In the genomic region with DNA sequence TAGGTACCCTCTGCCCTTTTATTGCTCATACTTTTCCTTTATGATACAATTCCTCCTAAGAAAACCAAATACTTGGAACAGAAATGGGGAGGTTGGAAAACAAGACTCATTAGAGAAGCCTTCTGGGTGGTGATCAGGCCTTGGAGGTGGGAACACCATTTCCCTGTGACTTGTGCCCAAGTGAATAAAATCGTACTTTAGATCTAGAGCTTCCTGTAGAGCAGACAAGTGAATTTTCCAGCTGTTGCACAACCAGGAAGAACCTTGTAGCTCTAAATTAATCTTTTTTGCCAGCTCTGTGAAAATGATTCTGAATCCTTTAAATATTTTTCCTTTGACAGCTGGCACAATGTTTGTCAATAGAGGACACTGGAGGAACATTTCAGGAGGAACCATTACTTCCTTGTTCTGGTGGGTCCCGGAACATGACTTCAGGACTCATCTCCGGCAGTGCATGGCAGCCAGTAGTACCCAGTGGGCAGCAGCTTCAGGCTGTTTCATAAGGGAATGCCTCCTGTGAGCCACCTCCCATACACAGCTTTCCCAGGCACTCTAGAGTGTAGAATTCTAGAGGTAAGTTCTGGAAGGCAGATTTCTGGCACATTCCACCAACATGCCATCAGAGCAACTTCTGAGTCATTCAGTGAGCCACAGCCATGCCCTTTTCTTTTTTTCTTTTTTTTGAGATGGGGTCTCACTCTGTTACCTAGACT, we compare ENCODE assay signal across 12 cellular contexts. TPM values are rescaled to one million over a fixed set of nuclear protein-coding genes. Genes with fewer than 3 reads are reported as not detected.
DNase-seq lines count a peak whose midpoint lies in the region; ATAC-seq, FAIRE-seq and TF ChIP-seq lines count a peak whose summit lies in the region.
"Had no signal": no experiment of that assay in that cellular context is flagged by ENCODE, and none has a peak within 500 bp of the region (broad histone marks: within the 10 kb centered on the region; RNA-seq: fewer than 3 reads in every experiment).

No MANE protein-coding gene starts in this region.

- H2AFZ ChIP-seq in HepG2 (ENCODE audit: low read length) = no peak overlapping the region

- H3K27me3 ChIP-seq in HepG2 (ENCODE audit: control insufficient read depth in 1 of 2, insufficient read depth in 2 of 2, low read length in 2 of 2) (no peaks in the 10 kb centered on the region), transverse colon (no peaks in the 10 kb centered on the region)

- no peaks in the 10 kb centered on the region for H4K20me1 ChIP-seq in HepG2 (ENCODE audit: insufficient read depth, low read length)

- H3K4me3 ChIP-seq in choroid plexus epithelial cell (ENCODE audit: low read depth, low read length) (no peak overlapping the region), HepG2 (replicated peaks in 1 of 3; ENCODE audit: insufficient read depth in 1 of 3, low read depth in 2 of 3, low read length in 3 of 3) (no peak overlapping the region), transverse colon (no peak overlapping the region)
- H3K4me3 ChIP-seq: A549 had no signal

- in situ Hi-C loops in HepG2 (cut with HindIII; ENCODE audit: extremely low pct_ligation_motif_present, low pct_unique_long_range_greater_than_20kb) (no loop called here), transverse colon (cut with MboI; ENCODE audit: low pct_ligation_motif_present in 1 of 4, low pct_unique_long_range_greater_than_20kb in 1 of 4, low sequenced_read_pairs in 3 of 4) (loop anchor here in 2 of 4 donors (25.0 kb wide), 2 partner anchors 309 to 334 kb away; a partner anchor contains a TSS)

- no peak for TF ChIP-seq CTCF in choroid plexus epithelial cell (conservative IDR thresholded peaks at IDR 0.05; ENCODE audit: low read depth, low read length)
- TF ChIP-seq CTCF in HepG2 (CRISPR knock-in tag; IDR thresholded peaks at IDR 0.05) = no peak
- TF ChIP-seq CTCF in transverse colon (IDR thresholded peaks at IDR 0.05) = no peak

- DNase-seq in NCI-H2029 (lab: John Stamatoyannopoulos, UW) = peak; percentile 18
- DNase-seq in NCI-H2029 treated with DMSO at 0.1 percent for 48 hours (lab: John Stamatoyannopoulos, UW) = no peak
- DNase-seq in choroid plexus epithelial cell (ENCODE audit: low read depth) = peak; percentile 54
- DNase-seq in HepG2 (ENCODE audit: low spot score) = no peak
- no peak for DNase-seq in transverse colon
- DNase-seq in NCI-H524 (lab: John Stamatoyannopoulos, UW) = no peak
- DNase-seq in activated CD4-positive, alpha-beta memory T cell treated with anti-CD3 and anti-CD28 coated beads, Interleukin-2, amount 10 ng/mL, durations not matched to agents 7 days and 5 days = no peak
- DNase-seq: activated CD4-positive, alpha-beta T cell treated with anti-CD3 and anti-CD28 coated beads, Interleukin-2, amount 50 U/mL, for 1 hour; NCI-H2081 had no signal

- no peaks in the 10 kb centered on the region for H3K36me3 Mint-ChIP-seq in activated CD4-positive, alpha-beta memory T cell treated with anti-CD3 and anti-CD28 coated beads, Interleukin-2, amount 10 ng/mL, durations not matched to agents 7 days and 5 days (ENCODE audit: low read depth)
- H3K36me3 Mint-ChIP-seq: activated naive CD8-positive, alpha-beta T cell had no signal

- no peak for TF ChIP-seq RAD21 in HepG2 (CRISPR knock-in tag; IDR thresholded peaks at IDR 0.05)

- no peak for FAIRE-seq in HepG2 (lab: Jason Lieb, UNC)
- FAIRE-seq: A549 had no signal

- no peak for TF ChIP-seq EP300 in HepG2 (IDR thresholded peaks at IDR 0.05; ENCODE audit: low read depth in 2 of 2, low read length in 2 of 2)
- no peak for TF ChIP-seq EP300 in HepG2 (CRISPR knock-in tag; IDR thresholded peaks at IDR 0.05; ENCODE audit: borderline replicate concordance)
- no peak for TF ChIP-seq EP300 in transverse colon (IDR thresholded peaks at IDR 0.05; ENCODE audit: low read depth)

- WGBS in HepG2 (ENCODE audit: low lambda C conversion rate) = 63% methylated on average over 3 of the region's 3 CpGs
- WGBS in transverse colon (ENCODE audit: low coverage in 1 of 2), 2 donors = 14 to 55% methylated on average over 1 to 3 of the region's 3 CpGs

- TF ChIP-seq POLR2A in HepG2 (IDR thresholded peaks at IDR 0.05; ENCODE audit: insufficient read depth in 1 of 2, low read depth in 2 of 2, low read length in 2 of 2) (no peak), transverse colon (IDR thresholded peaks at IDR 0.05) (no peak)

- peaks cover 32% of the 10 kb centered on the region for H3K4me1 ChIP-seq in HepG2 (ENCODE audit: insufficient read depth, low read length)
- peaks cover 0 to 12% (median 4%) of the 10 kb centered on the region in 4 donors for H3K4me1 ChIP-seq in transverse colon

- H3K9me3 ChIP-seq in HepG2 (ENCODE audit: low read length) (no peaks in the 10 kb centered on the region), transverse colon (no peaks in the 10 kb centered on the region)
- H3K9me3 ChIP-seq: A549 had no signal

- CTCF ChIA-PET in HepG2 (lab: Yijun Ruan, JAX; ENCODE audit: low intra/inter-chr PET ratio, low total read pairs) = no interaction called here
- CTCF ChIA-PET in activated CD4-positive, alpha-beta memory T cell treated with anti-CD3 and anti-CD28 coated beads, Interleukin-2, amount 10 ng/mL, durations not matched to agents 7 days and 5 days (lab: Charles Lee) = no interaction called here

- H3K4me1 Mint-ChIP-seq in activated CD4-positive, alpha-beta memory T cell treated with anti-CD3 and anti-CD28 coated beads, Interleukin-2, amount 10 ng/mL, durations not matched to agents 7 days and 5 days = peaks cover 7% of the 10 kb centered on the region

- H3K79me2 ChIP-seq in HepG2 (ENCODE audit: insufficient read depth, low read length) = no peaks in the 10 kb centered on the region

- H3K36me3 ChIP-seq in HepG2 (replicated peaks in 1 of 2; ENCODE audit: control insufficient read depth in 1 of 2, insufficient read depth in 2 of 2, low read length in 2 of 2) (no peaks in the 10 kb centered on the region), transverse colon (no peaks in the 10 kb centered on the region)

- H3K4me2 ChIP-seq in HepG2 (ENCODE audit: low read depth, low read length) = no peak overlapping the region
- H3K4me2 ChIP-seq: A549 had no signal

- H3K27ac ChIP-seq in HepG2 (ENCODE audit: extremely low read length, insufficient read depth, low read length) (no peak overlapping the region), transverse colon (peak overlapping the region; percentile 42 to 59 (median 53))

- no TSS peak for BruUV-seq in HepG2 (replicated peaks; lab: Mats Ljungman, UMichigan)

- POLR2A ChIA-PET in HepG2 (lab: Yijun Ruan, JAX) = interaction anchor here (0.7 to 1.2 kb wide), 4 partner anchors 19 to 75 kb away, joined by 3 to 5 read pairs (median 3); a partner anchor contains a TSS
- POLR2A ChIA-PET in activated CD4-positive, alpha-beta memory T cell treated with anti-CD3 and anti-CD28 coated beads, Interleukin-2, amount 10 ng/mL, durations not matched to agents 7 days and 5 days (lab: Charles Lee) = interaction anchor here (0.9 to 3.3 kb wide), 4 partner anchors 12 to 18 kb away, joined by 3 to 16 read pairs (median 5); no protein-coding TSS in a partner anchor

- H3K9ac ChIP-seq in HepG2 (ENCODE audit: insufficient read depth, low read depth, low read length) = no peak overlapping the region

- no peak overlapping the region for H3K27ac Mint-ChIP-seq in activated CD4-positive, alpha-beta memory T cell treated with anti-CD3 and anti-CD28 coated beads, Interleukin-2, amount 10 ng/mL, durations not matched to agents 7 days and 5 days
- H3K27ac Mint-ChIP-seq: activated naive CD8-positive, alpha-beta T cell had no signal

- H3K9me3 Mint-ChIP-seq in activated CD4-positive, alpha-beta memory T cell treated with anti-CD3 and anti-CD28 coated beads, Interleukin-2, amount 10 ng/mL, durations not matched to agents 7 days and 5 days = no peaks in the 10 kb centered on the region

- intact Hi-C loops in HepG2 (cut with micrococcal nuclease; ENCODE audit: unreplicated experiment) = no loop called here
- intact Hi-C loops in transverse colon (cut with DNase I; ENCODE audit: low total_unique reads) = no loop called here

- no peak overlapping the region for H3K4me3 Mint-ChIP-seq in activated CD4-positive, alpha-beta memory T cell treated with anti-CD3 and anti-CD28 coated beads, Interleukin-2, amount 10 ng/mL, durations not matched to agents 7 days and 5 days
- H3K4me3 Mint-ChIP-seq: activated naive CD8-positive, alpha-beta T cell had no signal

- H3K27me3 Mint-ChIP-seq in activated CD4-positive, alpha-beta memory T cell treated with anti-CD3 and anti-CD28 coated beads, Interleukin-2, amount 10 ng/mL, durations not matched to agents 7 days and 5 days = no peaks in the 10 kb centered on the region
- H3K27me3 Mint-ChIP-seq: activated naive CD8-positive, alpha-beta T cell had no signal

- ATAC-seq in HepG2 (no peak), GM21825 (IDR thresholded peaks at IDR 0.05; ENCODE audit: unreplicated experiment) (no peak)
- ATAC-seq: A549 had no signal

RNA-seq across cellular contexts. Expression of a gene that starts 5.6 kb away (rescaled TPM):
- 25.7 and 34.3 TPM in 2 replicates for total RNA-seq in HepG2 (2016; rRNA removed; fragmentation: Illumina TruSeq; extraction: Trizol)
- 17.2 and 21.6 TPM in 2 replicates for total RNA-seq in HepG2 (2016; cell fraction: cytosol; rRNA removed; fragmentation: Illumina TruSeq; extraction: Trizol; ENCODE audit: low read depth)
- 28.1 and 34.1 TPM in 2 replicates for total RNA-seq in HepG2 (2016; cell fraction: insoluble cytoplasmic fraction; rRNA removed; fragmentation: Illumina TruSeq; extraction: Trizol)
- total RNA-seq in HepG2 (2016; cell fraction: membrane; rRNA removed; fragmentation: Illumina TruSeq; extraction: Trizol) = 27.9 and 30.7 TPM in 2 replicates
- total RNA-seq in HepG2 (2016; cell fraction: nucleus; rRNA removed; fragmentation: Illumina TruSeq; extraction: Trizol) = 11.1 and 12.2 TPM in 2 replicates
- 21.7 and 23.9 TPM in 2 replicates for polyA plus RNA-seq in HepG2 (2011; rRNA removed)
- 23.2 and 25.5 TPM in 2 replicates for polyA plus RNA-seq in HepG2 (2011; cell fraction: cytosol; rRNA removed)
- polyA plus RNA-seq in HepG2 (2011; cell fraction: nucleus; rRNA removed) = 11.8 and 17.6 TPM in 2 replicates
- 11.7 and 15.3 TPM in 2 replicates for polyA plus RNA-seq in HepG2 (2012)
- 20.4 and 22.1 TPM in 2 replicates for polyA plus RNA-seq in HepG2 (2016; cell fraction: cytosol; fragmentation: Illumina TruSeq; extraction: Trizol; ENCODE audit: low read depth)
- 31.0 and 31.2 TPM in 2 replicates for polyA plus RNA-seq in HepG2 (2016; cell fraction: insoluble cytoplasmic fraction; fragmentation: Illumina TruSeq; extraction: Trizol; ENCODE audit: low read depth)
- polyA plus RNA-seq in HepG2 (2016; cell fraction: membrane; fragmentation: Illumina TruSeq; extraction: Trizol; ENCODE audit: low read depth) = 23.6 and 28.1 TPM in 2 replicates
- polyA plus RNA-seq in HepG2 (2016; cell fraction: nucleus; fragmentation: Illumina TruSeq; extraction: Trizol; ENCODE audit: insufficient read depth, low read depth) = 20.7 and 21.7 TPM in 2 replicates
- 7.3 and 37.6 TPM in 2 replicates for polyA minus RNA-seq in HepG2 (2011; rRNA and poly(A)+ RNA removed; ENCODE audit: low replicate concordance)
- 7.2 and 8.8 TPM in 2 replicates for polyA minus RNA-seq in HepG2 (2011; cell fraction: cytosol; rRNA and poly(A)+ RNA removed)
- 4.5 and 9.3 TPM in 2 replicates for polyA minus RNA-seq in HepG2 (2011; cell fraction: nucleus; rRNA and poly(A)+ RNA removed)
- total RNA-seq in transverse colon = 10 to 100 TPM; 10.5 to 38.4 (median 27.4) TPM
- 10 to 100 TPM; 35.0 to 35.6 TPM for total RNA-seq in activated CD4-positive, alpha-beta memory T cell treated with anti-CD3 and anti-CD28 coated beads, Interleukin-2, amount 10 ng/mL, durations not matched to agents 7 days and 5 days

RNA-seq across cellular contexts. Expression of a gene that starts 17.8 kb away (rescaled TPM):
- 366 and 491 TPM in 2 replicates for total RNA-seq in HepG2 (2016; rRNA removed; fragmentation: Illumina TruSeq; extraction: Trizol)
- 146 and 174 TPM in 2 replicates for total RNA-seq in HepG2 (2016; cell fraction: cytosol; rRNA removed; fragmentation: Illumina TruSeq; extraction: Trizol; ENCODE audit: low read depth)
- 359 and 502 TPM in 2 replicates for total RNA-seq in HepG2 (2016; cell fraction: insoluble cytoplasmic fraction; rRNA removed; fragmentation: Illumina TruSeq; extraction: Trizol)
- 204 and 223 TPM in 2 replicates for total RNA-seq in HepG2 (2016; cell fraction: membrane; rRNA removed; fragmentation: Illumina TruSeq; extraction: Trizol)
- total RNA-seq in HepG2 (2016; cell fraction: nucleus; rRNA removed; fragmentation: Illumina TruSeq; extraction: Trizol) = 153 and 156 TPM in 2 replicates
- polyA plus RNA-seq in HepG2 (2011; rRNA removed) = 206 and 292 TPM in 2 replicates
- polyA plus RNA-seq in HepG2 (2011; cell fraction: cytosol; rRNA removed) = 210 and 226 TPM in 2 replicates
- 112 and 130 TPM in 2 replicates for polyA plus RNA-seq in HepG2 (2011; cell fraction: nucleus; rRNA removed)
- polyA plus RNA-seq in HepG2 (2012) = 167 and 197 TPM in 2 replicates
- polyA plus RNA-seq in HepG2 (2016; cell fraction: cytosol; fragmentation: Illumina TruSeq; extraction: Trizol; ENCODE audit: low read depth) = 110 and 126 TPM in 2 replicates
- 421 and 450 TPM in 2 replicates for polyA plus RNA-seq in HepG2 (2016; cell fraction: insoluble cytoplasmic fraction; fragmentation: Illumina TruSeq; extraction: Trizol; ENCODE audit: low read depth)
- polyA plus RNA-seq in HepG2 (2016; cell fraction: membrane; fragmentation: Illumina TruSeq; extraction: Trizol; ENCODE audit: low read depth) = 135 and 147 TPM in 2 replicates
- polyA plus RNA-seq in HepG2 (2016; cell fraction: nucleus; fragmentation: Illumina TruSeq; extraction: Trizol; ENCODE audit: insufficient read depth, low read depth) = 209 and 219 TPM in 2 replicates
- polyA minus RNA-seq in HepG2 (2011; rRNA and poly(A)+ RNA removed; ENCODE audit: low replicate concordance) = 261 and 433 TPM in 2 replicates
- polyA minus RNA-seq in HepG2 (2011; cell fraction: cytosol; rRNA and poly(A)+ RNA removed) = 119 and 120 TPM in 2 replicates
- 73.5 and 81.7 TPM in 2 replicates for polyA minus RNA-seq in HepG2 (2011; cell fraction: nucleus; rRNA and poly(A)+ RNA removed)
- 100 to 1,000 TPM in 1 of 4 donors, 10 to 100 TPM in 3; 16.5 to 102 (median 66.5) TPM for total RNA-seq in transverse colon
- 100 to 1,000 TPM; 166 to 169 TPM for total RNA-seq in activated CD4-positive, alpha-beta memory T cell treated with anti-CD3 and anti-CD28 coated beads, Interleukin-2, amount 10 ng/mL, durations not matched to agents 7 days and 5 days

RNA-seq across cellular contexts. Expression of a gene that starts 19.1 kb away (rescaled TPM):
- total RNA-seq in HepG2 (2016; rRNA removed; fragmentation: Illumina TruSeq; extraction: Trizol) (35.4 and 38.0 TPM in 2 replicates), transverse colon (10 to 100 TPM; 35.2 to 86.1 (median 65.2) TPM)
- total RNA-seq in HepG2 (2016; cell fraction: cytosol; rRNA removed; fragmentation: Illumina TruSeq; extraction: Trizol; ENCODE audit: low read depth) = 14.3 and 17.0 TPM in 2 replicates
- total RNA-seq in HepG2 (2016; cell fraction: insoluble cytoplasmic fraction; rRNA removed; fragmentation: Illumina TruSeq; extraction: Trizol) = 34.0 and 41.6 TPM in 2 replicates
- 24.6 and 26.6 TPM in 2 replicates for total RNA-seq in HepG2 (2016; cell fraction: membrane; rRNA removed; fragmentation: Illumina TruSeq; extraction: Trizol)
- total RNA-seq in HepG2 (2016; cell fraction: nucleus; rRNA removed; fragmentation: Illumina TruSeq; extraction: Trizol) = 60.5 and 67.4 TPM in 2 replicates
- 47.1 and 51.9 TPM in 2 replicates for polyA plus RNA-seq in HepG2 (2011; rRNA removed)
- 33.6 and 37.2 TPM in 2 replicates for polyA plus RNA-seq in HepG2 (2011; cell fraction: cytosol; rRNA removed)
- polyA plus RNA-seq in HepG2 (2011; cell fraction: nucleus; rRNA removed) = 57.8 and 64.5 TPM in 2 replicates
- 40.9 and 49.6 TPM in 2 replicates for polyA plus RNA-seq in HepG2 (2012)
- 11.0 and 11.5 TPM in 2 replicates for polyA plus RNA-seq in HepG2 (2016; cell fraction: cytosol; fragmentation: Illumina TruSeq; extraction: Trizol; ENCODE audit: low read depth)
- polyA plus RNA-seq in HepG2 (2016; cell fraction: insoluble cytoplasmic fraction; fragmentation: Illumina TruSeq; extraction: Trizol; ENCODE audit: low read depth) = 59.9 and 65.3 TPM in 2 replicates
- 17.8 and 18.3 TPM in 2 replicates for polyA plus RNA-seq in HepG2 (2016; cell fraction: membrane; fragmentation: Illumina TruSeq; extraction: Trizol; ENCODE audit: low read depth)
- polyA plus RNA-seq in HepG2 (2016; cell fraction: nucleus; fragmentation: Illumina TruSeq; extraction: Trizol; ENCODE audit: insufficient read depth, low read depth) = 108 TPM in 2 replicates
- 34.2 and 56.3 TPM in 2 replicates for polyA minus RNA-seq in HepG2 (2011; rRNA and poly(A)+ RNA removed; ENCODE audit: low replicate concordance)
- polyA minus RNA-seq in HepG2 (2011; cell fraction: cytosol; rRNA and poly(A)+ RNA removed) = 16.0 and 16.8 TPM in 2 replicates
- 134 and 152 TPM in 2 replicates for polyA minus RNA-seq in HepG2 (2011; cell fraction: nucleus; rRNA and poly(A)+ RNA removed)
- 10 to 100 TPM; 84.7 to 87.1 TPM for total RNA-seq in activated CD4-positive, alpha-beta memory T cell treated with anti-CD3 and anti-CD28 coated beads, Interleukin-2, amount 10 ng/mL, durations not matched to agents 7 days and 5 days

RNA-seq across cellular contexts. Expression of a gene that starts 24.7 kb away (rescaled TPM):
- total RNA-seq in HepG2 (2016; rRNA removed; fragmentation: Illumina TruSeq; extraction: Trizol) = 120 and 151 TPM in 2 replicates
- 28.0 and 35.5 TPM in 2 replicates for total RNA-seq in HepG2 (2016; cell fraction: cytosol; rRNA removed; fragmentation: Illumina TruSeq; extraction: Trizol; ENCODE audit: low read depth)
- total RNA-seq in HepG2 (2016; cell fraction: insoluble cytoplasmic fraction; rRNA removed; fragmentation: Illumina TruSeq; extraction: Trizol) = 119 and 133 TPM in 2 replicates
- total RNA-seq in HepG2 (2016; cell fraction: membrane; rRNA removed; fragmentation: Illumina TruSeq; extraction: Trizol) = 48.1 and 56.1 TPM in 2 replicates
- total RNA-seq in HepG2 (2016; cell fraction: nucleus; rRNA removed; fragmentation: Illumina TruSeq; extraction: Trizol) = 54.6 and 59.6 TPM in 2 replicates
- polyA plus RNA-seq in HepG2 (2011; rRNA removed) = 238 and 251 TPM in 2 replicates
- polyA plus RNA-seq in HepG2 (2011; cell fraction: cytosol; rRNA removed) = 339 and 395 TPM in 2 replicates
- 68.2 and 87.5 TPM in 2 replicates for polyA plus RNA-seq in HepG2 (2011; cell fraction: nucleus; rRNA removed)
- polyA plus RNA-seq in HepG2 (2012) = 109 and 178 TPM in 2 replicates
- polyA plus RNA-seq in HepG2 (2016; cell fraction: cytosol; fragmentation: Illumina TruSeq; extraction: Trizol; ENCODE audit: low read depth) = 100 and 132 TPM in 2 replicates
- polyA plus RNA-seq in HepG2 (2016; cell fraction: insoluble cytoplasmic fraction; fragmentation: Illumina TruSeq; extraction: Trizol; ENCODE audit: low read depth) = 381 and 401 TPM in 2 replicates
- polyA plus RNA-seq in HepG2 (2016; cell fraction: membrane; fragmentation: Illumina TruSeq; extraction: Trizol; ENCODE audit: low read depth) = 143 and 156 TPM in 2 replicates
- polyA plus RNA-seq in HepG2 (2016; cell fraction: nucleus; fragmentation: Illumina TruSeq; extraction: Trizol; ENCODE audit: insufficient read depth, low read depth) = 222 and 236 TPM in 2 replicates
- polyA minus RNA-seq in HepG2 (2011; rRNA and poly(A)+ RNA removed; ENCODE audit: low replicate concordance) = 3.5 and 272 TPM in 2 replicates
- polyA minus RNA-seq in HepG2 (2011; cell fraction: cytosol; rRNA and poly(A)+ RNA removed) = 102 and 128 TPM in 2 replicates
- polyA minus RNA-seq in HepG2 (2011; cell fraction: nucleus; rRNA and poly(A)+ RNA removed) = 35.0 and 41.2 TPM in 2 replicates
- 1 to 10 TPM in 2 of 4 donors, not detected in 2; 3.7 to 4.4 TPM for total RNA-seq in transverse colon
- total RNA-seq in activated CD4-positive, alpha-beta memory T cell treated with anti-CD3 and anti-CD28 coated beads, Interleukin-2, amount 10 ng/mL, durations not matched to agents 7 days and 5 days = not detected

RNA-seq across cellular contexts. Expression of a gene that starts 25.5 kb away (rescaled TPM):
- not detected in 2 replicates for total RNA-seq in HepG2 (2016; rRNA removed; fragmentation: Illumina TruSeq; extraction: Trizol)
- not detected in 2 replicates for total RNA-seq in HepG2 (2016; cell fraction: cytosol; rRNA removed; fragmentation: Illumina TruSeq; extraction: Trizol; ENCODE audit: low read depth)
- total RNA-seq in HepG2 (2016; cell fraction: insoluble cytoplasmic fraction; rRNA removed; fragmentation: Illumina TruSeq; extraction: Trizol) = not detected in 2 replicates
- total RNA-seq in HepG2 (2016; cell fraction: membrane; rRNA removed; fragmentation: Illumina TruSeq; extraction: Trizol) = not detected in 2 replicates
- total RNA-seq in HepG2 (2016; cell fraction: nucleus; rRNA removed; fragmentation: Illumina TruSeq; extraction: Trizol) = not detected in 2 replicates
- not detected in 2 replicates for polyA plus RNA-seq in HepG2 (2011; rRNA removed)
- polyA plus RNA-seq in HepG2 (2011; cell fraction: cytosol; rRNA removed) = 0.07 TPM in 1 of 2 replicates, not detected in the other
- polyA plus RNA-seq in HepG2 (2011; cell fraction: nucleus; rRNA removed) = not detected in 2 replicates
- polyA plus RNA-seq in HepG2 (2012) = not detected in 2 replicates
- polyA plus RNA-seq in HepG2 (2016; cell fraction: cytosol; fragmentation: Illumina TruSeq; extraction: Trizol; ENCODE audit: low read depth) = not detected in 2 replicates
- not detected in 2 replicates for polyA plus RNA-seq in HepG2 (2016; cell fraction: insoluble cytoplasmic fraction; fragmentation: Illumina TruSeq; extraction: Trizol; ENCODE audit: low read depth)
- not detected in 2 replicates for polyA plus RNA-seq in HepG2 (2016; cell fraction: membrane; fragmentation: Illumina TruSeq; extraction: Trizol; ENCODE audit: low read depth)
- polyA plus RNA-seq in HepG2 (2016; cell fraction: nucleus; fragmentation: Illumina TruSeq; extraction: Trizol; ENCODE audit: insufficient read depth, low read depth) = not detected in 2 replicates
- polyA minus RNA-seq in HepG2 (2011; rRNA and poly(A)+ RNA removed; ENCODE audit: low replicate concordance) = 106 TPM in 1 of 2 replicates, not detected in the other
- 0.10 and 0.26 TPM in 2 replicates for polyA minus RNA-seq in HepG2 (2011; cell fraction: cytosol; rRNA and poly(A)+ RNA removed)
- polyA minus RNA-seq in HepG2 (2011; cell fraction: nucleus; rRNA and poly(A)+ RNA removed) = 0.13 TPM in 1 of 2 replicates, not detected in the other
- 10 to 100 TPM in 3 of 4 donors, 1 to 10 TPM in 1; 9.8 to 25.1 (median 13.4) TPM for total RNA-seq in transverse colon
- total RNA-seq in activated CD4-positive, alpha-beta memory T cell treated with anti-CD3 and anti-CD28 coated beads, Interleukin-2, amount 10 ng/mL, durations not matched to agents 7 days and 5 days = not detected

Comparison
In these comparisons a context has a peak if more than half of its experiments do, and no peak if none do; other contexts are left out.
1. DNase-seq: peak in NCI-H2029 (single experiment) and choroid plexus epithelial cell (single experiment); none in NCI-H2029 treated with DMSO at 0.1 percent for 48 hours (single experiment), HepG2 (single experiment), transverse colon (single experiment), NCI-H524 (0 of 2) and activated CD4-positive, alpha-beta memory T cell treated with anti-CD3 and anti-CD28 coated beads, Interleukin-2, amount 10 ng/mL, durations not matched to agents 7 days and 5 days (single experiment).